In the genomic region with DNA sequence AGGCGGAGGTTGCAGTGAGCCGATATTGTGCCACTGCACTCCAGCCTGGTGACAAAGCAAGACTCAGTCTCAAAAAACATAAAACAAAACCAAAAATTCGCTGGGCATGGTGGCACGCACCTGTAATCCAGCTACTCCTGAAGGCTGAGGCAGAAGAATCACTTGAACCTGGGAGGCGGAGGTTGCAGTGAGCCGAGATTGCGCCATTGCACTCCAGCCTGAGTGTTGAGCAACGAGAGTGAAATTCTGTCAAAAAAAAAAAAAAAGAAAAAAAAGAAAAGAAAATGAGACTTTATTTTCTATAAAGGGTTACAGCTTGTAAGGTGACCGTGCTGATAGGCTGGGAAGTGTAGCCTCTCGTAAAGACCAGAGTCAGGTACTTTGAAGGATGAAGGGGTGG, we compare ENCODE assay signal across 30 cellular contexts.
"Had no signal": no experiment of that assay in that cellular context is flagged by ENCODE, and none has a peak within 500 bp of the region (broad histone marks: within the 10 kb centered on the region; RNA-seq: fewer than 3 reads in every experiment).

No MANE protein-coding gene starts in this region.

- H2AFZ ChIP-seq: parathyroid adenoma had no signal

- FAIRE-seq: urothelium cell line had no signal

- H3K36me3 ChIP-seq: ovary, spleen, suprapubic skin, tibial artery, transverse colon, vagina had no signal

- H3K9ac ChIP-seq: parathyroid adenoma had no signal

- DNase-seq: naive B cell; naive thymus-derived CD8-positive, alpha-beta T cell; nephron progenitor cell; occipital lobe; ovary; posterior cingulate gyrus; psoas muscle; right cardiac atrium; spleen; stimulated activated CD4-positive, alpha-beta T cell treated with anti-CD3 and anti-CD28 coated beads, Interleukin-12 subunit alpha, Interleukin-12 subunit beta, amount 100 ng/mL, for 4 hours; stimulated activated CD4-positive, alpha-beta T cell treated with anti-CD3 and anti-CD28 coated beads, Interleukin-1b, Interleukin-23, amount 100 ng/mL, for 48 hours; stimulated activated CD4-positive, alpha-beta T cell treated with anti-CD3 and anti-CD28 coated beads, Interleukin-4, amount 100 ng/mL, for 1 hour; stimulated activated CD4-positive, alpha-beta T cell treated with anti-CD3 and anti-CD28 coated beads, Interleukin-4, amount 100 ng/mL, for 4 hours; stimulated activated CD8-positive, alpha-beta memory T cell treated with anti-CD3 and anti-CD28 coated beads, Interleukin-4, amount 100 ng/mL, for 48 hours; stimulated activated naive CD4-positive, alpha-beta T cell; stimulated activated naive CD8-positive, alpha-beta T cell treated with anti-CD3 and anti-CD28 coated beads, Interleukin-15, amount 100 ng/mL, for 72 hours; stimulated activated naive CD8-positive, alpha-beta T cell treated with anti-CD3 and anti-CD28 coated beads, Interleukin-15, Interleukin-2, amounts not matched to agents 100 U/mL and 50 U/mL, for 24 hours; substantia nigra; testis; tibial artery; transverse colon had no signal

- H3K79me2 ChIP-seq: parathyroid adenoma had no signal

- H3K9me3 ChIP-seq: ovary, psoas muscle, spleen, suprapubic skin, testis, tibial artery, transverse colon, vagina had no signal

- H3K27me3 ChIP-seq: ovary, spleen, suprapubic skin, testis, tibial artery, transverse colon, vagina had no signal

- H3K27ac ChIP-seq: ovary, parathyroid adenoma, psoas muscle, skin epidermis, spleen, suprapubic skin, testis, tibial artery, transverse colon, vagina had no signal

- ATAC-seq: naive thymus-derived CD8-positive, alpha-beta T cell; natural killer cell treated with Interleukin-12 subunit alpha and Interleukin-12 subunit beta and Interleukin-15 and Interleukin-18, amount 100 ng/mL, for 72 hours; right cardiac atrium; sciatic nerve; stimulated activated memory B cell treated with anti-CD40 and anti-IgM and Interleukin-4, amounts not matched to agents 10 μg/mL and 1 μg/mL and 100 μg/mL, for 72 hours; stimulated activated naive CD8-positive, alpha-beta T cell treated with anti-CD3 and anti-CD28 coated beads, Interleukin-15, amount 100 ng/mL, for 72 hours; stimulated activated naive CD8-positive, alpha-beta T cell treated with anti-CD3 and anti-CD28 coated beads, Interleukin-15, Interleukin-2, amounts not matched to agents 100 U/mL and 50 U/mL, for 24 hours had no signal

- H3K4me1 ChIP-seq: parathyroid adenoma, psoas muscle, testis, transverse colon, vagina had no signal

- H3K4me3 ChIP-seq: ovary, psoas muscle, skin epidermis, smooth muscle cell, spleen, suprapubic skin, testis, tibial artery, transverse colon, vagina had no signal

- H3K4me2 ChIP-seq: smooth muscle cell had no signal
